23 cellular contexts compared by ENCODE assay signal in genomic region chr4:109162759-109163158, GRCh38.
"Had no signal": no experiment of that assay in that cellular context is flagged by ENCODE, and none has a peak within 500 bp of the region (broad histone marks: within the 10 kb centered on the region; RNA-seq: fewer than 3 reads in every experiment).

No MANE protein-coding gene starts in this region.

- H3K9me3 Mint-ChIP-seq: activated naive CD4-positive, alpha-beta T cell treated with anti-CD3 and anti-CD28 coated beads, Interleukin-2, amount 50 U/mL, for 24 hours had no signal

- H3K79me2 ChIP-seq: hepatocyte had no signal

- H3K4me1 Mint-ChIP-seq: activated naive CD4-positive, alpha-beta T cell treated with anti-CD3 and anti-CD28 coated beads, Interleukin-2, amount 50 U/mL, for 24 hours; naive thymus-derived CD4-positive, alpha-beta T cell had no signal

- H3K27me3 ChIP-seq: body of pancreas, esophagus muscularis mucosa, hepatocyte, left lung, right lobe of liver, testis had no signal

- ATAC-seq: left lung; naive thymus-derived CD4-positive, alpha-beta T cell; right lobe of liver had no signal

- DNase-seq: activated gamma-delta T cell treated with Interleukin-2 at 50 U/mL for 16 hours; activated T-cell treated with anti-CD3 and anti-CD28 coated beads, Interleukin-2, amount 50 U/mL, for 1 hour; anterior cingulate cortex; dermis blood vessel endothelial cell; effector CD8-positive, alpha-beta T cell; glutamatergic neuron; kidney glomerular epithelial cell; left lung; naive thymus-derived CD4-positive, alpha-beta T cell; right lobe of liver; small intestine; stimulated activated CD8-positive, alpha-beta memory T cell treated with anti-CD3 and anti-CD28 coated beads, Interleukin-4, amount 100 ng/mL, for 48 hours; stimulated activated naive CD4-positive, alpha-beta T cell; T-helper 1 cell; testis; trophoblast cell had no signal

- H3K4me3 ChIP-seq: body of pancreas, esophagus muscularis mucosa, hepatocyte, left lung, lung, right lobe of liver, testis had no signal

- H3K4me1 ChIP-seq: esophagus muscularis mucosa, left lung, right lobe of liver, testis had no signal

- H3K27ac Mint-ChIP-seq: activated naive CD4-positive, alpha-beta T cell treated with anti-CD3 and anti-CD28 coated beads, Interleukin-2, amount 50 U/mL, for 24 hours; naive thymus-derived CD4-positive, alpha-beta T cell had no signal

- H3K4me2 ChIP-seq: hepatocyte had no signal

- H3K36me3 ChIP-seq: esophagus muscularis mucosa, left lung, right lobe of liver had no signal

- H3K27ac ChIP-seq: body of pancreas, esophagus muscularis mucosa, hepatocyte, left lung, right lobe of liver, testis had no signal

- H3K4me3 Mint-ChIP-seq: activated naive CD4-positive, alpha-beta T cell treated with anti-CD3 and anti-CD28 coated beads, Interleukin-2, amount 50 U/mL, for 24 hours; naive thymus-derived CD4-positive, alpha-beta T cell had no signal

- H3K36me3 Mint-ChIP-seq: activated naive CD4-positive, alpha-beta T cell treated with anti-CD3 and anti-CD28 coated beads, Interleukin-2, amount 50 U/mL, for 24 hours; naive thymus-derived CD4-positive, alpha-beta T cell had no signal

- H2AFZ ChIP-seq: hepatocyte had no signal

- FAIRE-seq: frontal cortex, small intestine, TTC549 had no signal

- H3K9me3 ChIP-seq: body of pancreas, esophagus muscularis mucosa, left lung, right lobe of liver, testis had no signal
